In genomic region chr10:123212640-123213039, GRCh38 we compare ENCODE assay signal across 24 cellular contexts.
"Had no signal": no experiment of that assay in that cellular context is flagged by ENCODE, and none has a peak within 500 bp of the region (broad histone marks: within the 10 kb centered on the region; RNA-seq: fewer than 3 reads in every experiment).

No MANE protein-coding gene starts in this region.

- H3K4me2 ChIP-seq: hepatocyte had no signal

- DNase-seq: dermis blood vessel endothelial cell; dorsolateral prefrontal cortex; effector CD4-positive, alpha-beta T cell; effector memory CD4-positive, alpha-beta T cell; foreskin keratinocyte; heart left ventricle; hypothalamus; left cardiac atrium; left lung; left ventricle myocardium superior; lower lobe of right lung; mesenchymal stem cell; mucosa of descending colon; naive B cell had no signal

- ATAC-seq: foreskin keratinocyte, gastroesophageal sphincter, heart left ventricle, left cardiac atrium, left lung, left ventricle myocardium superior, lower lobe of right lung, mucosa of descending colon had no signal

- H3K27ac Mint-ChIP-seq: mesothelial cell of epicardium, naive B cell had no signal

- H3K4me3 ChIP-seq: coronary artery, dorsolateral prefrontal cortex, esophagus muscularis mucosa, gastroesophageal sphincter, heart left ventricle, hepatocyte, left lung, lower lobe of right lung, mucosa of descending colon had no signal

- H3K36me3 ChIP-seq: esophagus muscularis mucosa, gastroesophageal sphincter, heart left ventricle, left lung, lower lobe of right lung had no signal

- FAIRE-seq: colon, endothelial cell of umbilical vein, frontal cortex, islet of Langerhans, keratinocyte had no signal

- H3K4me3 Mint-ChIP-seq: mesothelial cell of epicardium, naive B cell had no signal

- H3K4me1 ChIP-seq: esophagus muscularis mucosa, foreskin keratinocyte, gastroesophageal sphincter, heart left ventricle, left lung, lower lobe of right lung had no signal

- H3K27ac ChIP-seq: coronary artery, dorsolateral prefrontal cortex, esophagus muscularis mucosa, foreskin keratinocyte, gastroesophageal sphincter, heart left ventricle, hepatocyte, left lung, lower lobe of right lung had no signal

- H3K27me3 Mint-ChIP-seq: naive B cell had no signal

- H3K4me1 Mint-ChIP-seq: naive B cell had no signal

- H3K27me3 ChIP-seq: dorsolateral prefrontal cortex, esophagus muscularis mucosa, foreskin keratinocyte, gastroesophageal sphincter, heart left ventricle, hepatocyte, left lung had no signal

- H3K79me2 ChIP-seq: hepatocyte had no signal

- H2AFZ ChIP-seq: hepatocyte had no signal
